3 cellular contexts compared by ENCODE assay signal in the genomic region with DNA sequence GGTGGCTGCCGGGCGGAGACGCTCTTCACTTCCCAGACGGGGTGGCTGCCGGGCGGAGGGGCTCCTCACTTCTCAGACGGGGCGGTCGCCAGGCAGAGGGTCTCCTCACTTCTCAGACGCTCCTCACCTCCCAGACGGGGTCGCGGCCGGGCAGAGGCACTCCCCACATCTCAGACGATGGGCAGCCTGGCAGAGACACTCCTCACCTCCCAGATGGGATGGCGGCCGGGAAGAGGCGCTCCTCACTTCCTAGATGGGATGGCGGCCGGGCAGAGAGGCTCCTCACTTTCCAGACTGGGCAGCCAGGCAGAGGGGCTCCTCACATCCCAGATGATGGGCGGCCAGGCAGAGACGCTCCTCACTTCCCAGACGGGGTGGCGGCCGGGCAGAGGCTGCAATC. TPM values are rescaled to one million over a fixed set of nuclear protein-coding genes. Genes with fewer than 3 reads are reported as not detected.
"Had no signal": no experiment of that assay in that cellular context is flagged by ENCODE, and none has a peak within 500 bp of the region (broad histone marks: within the 10 kb centered on the region; RNA-seq: fewer than 3 reads in every experiment).

No MANE protein-coding gene starts in this region.

RNA-seq across cellular contexts. Expression of a gene that starts 28.4 kb away (rescaled TPM):
- total RNA-seq: M059J, MCF 10A, NCI-H460 had no signal
